9 cellular contexts compared by ENCODE assay signal in genomic region chr4:70705146-70705855, GRCh38. TPM values are rescaled to one million over a fixed set of nuclear protein-coding genes. Genes with fewer than 3 reads are reported as not detected.
DNase-seq lines count a peak whose midpoint lies in the region; ATAC-seq and TF ChIP-seq lines count a peak whose summit lies in the region.
"Had no signal": no experiment of that assay in that cellular context is flagged by ENCODE, and none has a peak within 500 bp of the region (broad histone marks: within the 10 kb centered on the region; RNA-seq: fewer than 3 reads in every experiment).

No MANE protein-coding gene starts in this region.

- ATAC-seq in GM18868 (IDR thresholded peaks at IDR 0.05; ENCODE audit: unreplicated experiment), result peak; percentile 64
- ATAC-seq in HG03064 (IDR thresholded peaks at IDR 0.05; ENCODE audit: low read depth, unreplicated experiment), result peak; percentile 51

- peak; percentile 81 for DNase-seq in AG08396 (ENCODE audit: low spot score)
- DNase-seq in NCI-H226, result peak; percentile 38
- DNase-seq in activated CD4-positive, alpha-beta T cell treated with anti-CD3 and anti-CD28 coated beads, Interleukin-2, amount 10 ng/mL, durations not matched to agents 7 days and 5 days, result peak; percentile 66
- peak; percentile 45 for DNase-seq in dedifferentiated amniotic fluid mesenchymal stem cell (ENCODE audit: extremely low spot score)
- DNase-seq in stimulated activated CD4-positive, alpha-beta T cell treated with anti-CD3 and anti-CD28 coated beads, Interleukin-4, amount 100 ng/mL, for 24 hours, result peak; percentile 72

- H3K9ac ChIP-seq in liver (ENCODE audit: low read depth in 1 of 2, low read length in 2 of 2), result peak overlapping the region; percentile 61 to 82

- peak overlapping the region; percentile 71 for H3K27ac Mint-ChIP-seq in activated CD4-positive, alpha-beta T cell treated with anti-CD3 and anti-CD28 coated beads, Interleukin-2, amount 10 ng/mL, durations not matched to agents 7 days and 5 days

- POLR2A ChIA-PET in activated CD4-positive, alpha-beta T cell treated with anti-CD3 and anti-CD28 coated beads, Interleukin-2, amount 10 ng/mL, durations not matched to agents 7 days and 5 days (lab: Charles Lee), result interaction anchor here (0.6 to 1.1 kb wide), 2 partner anchors 16 to 95 kb away, joined by 4 to 5 read pairs; no protein-coding TSS in a partner anchor

- no peak for TF ChIP-seq CTCF in liver (IDR thresholded peaks at IDR 0.05; ENCODE audit: low read depth, low read length, missing input control)

- CTCF ChIA-PET in activated CD4-positive, alpha-beta T cell treated with anti-CD3 and anti-CD28 coated beads, Interleukin-2, amount 10 ng/mL, durations not matched to agents 7 days and 5 days (lab: Charles Lee), result interaction anchor here (1.0 to 2.4 kb wide), 8 partner anchors 12 to 57 kb away, joined by 3 to 12 read pairs (median 6); partner anchors contain the start of gene UTP3

- H3K9me3 Mint-ChIP-seq in activated CD4-positive, alpha-beta T cell treated with anti-CD3 and anti-CD28 coated beads, Interleukin-2, amount 10 ng/mL, durations not matched to agents 7 days and 5 days, result no peaks in the 10 kb centered on the region

- peaks cover 36% of the 10 kb centered on the region for H3K4me1 Mint-ChIP-seq in activated CD4-positive, alpha-beta T cell treated with anti-CD3 and anti-CD28 coated beads, Interleukin-2, amount 10 ng/mL, durations not matched to agents 7 days and 5 days

- no peaks in the 10 kb centered on the region for H3K27me3 ChIP-seq in liver (ENCODE audit: control insufficient read depth in 4 of 4, insufficient read depth in 4 of 4, low read length in 3 of 4)

- no peaks in the 10 kb centered on the region for H3K36me3 Mint-ChIP-seq in activated CD4-positive, alpha-beta T cell treated with anti-CD3 and anti-CD28 coated beads, Interleukin-2, amount 10 ng/mL, durations not matched to agents 7 days and 5 days (ENCODE audit: low read depth)

- TF ChIP-seq RAD21 in liver (IDR thresholded peaks at IDR 0.05), result peak in 1 of 2 donors; percentile 8

- no peaks in the 10 kb centered on the region for H3K27me3 Mint-ChIP-seq in activated CD4-positive, alpha-beta T cell treated with anti-CD3 and anti-CD28 coated beads, Interleukin-2, amount 10 ng/mL, durations not matched to agents 7 days and 5 days

- H3K4me1 ChIP-seq in liver (ENCODE audit: control insufficient read depth in 4 of 4, insufficient read depth in 4 of 4, low read length in 3 of 4), result peaks cover 4 to 25% (median 13%) of the 10 kb centered on the region in 4 donors

- H3K9me3 ChIP-seq in liver (ENCODE audit: control insufficient read depth in 4 of 4, low read length in 3 of 4), result no peaks in the 10 kb centered on the region

- H3K36me3 ChIP-seq in liver (ENCODE audit: control insufficient read depth in 4 of 4, insufficient read depth in 3 of 4, low read depth in 1 of 4, low read length in 3 of 4), result no peaks in the 10 kb centered on the region

- peak overlapping the region; percentile 97 to 99 for H3K27ac ChIP-seq in liver (ENCODE audit: low read depth in 1 of 2, low read length in 2 of 2)

- H3K4me3 ChIP-seq in liver (ENCODE audit: low read depth in 1 of 3, low read length in 3 of 3), result peak overlapping the region; percentile 74 to 100 (median 84)

- WGBS in liver, result under 1% methylated on average over 84 of the region's 84 CpGs

- H3K4me3 Mint-ChIP-seq in activated CD4-positive, alpha-beta T cell treated with anti-CD3 and anti-CD28 coated beads, Interleukin-2, amount 10 ng/mL, durations not matched to agents 7 days and 5 days, result peak overlapping the region; percentile 80

TF ChIP-seq in liver, 16 proteins besides CTCF, POLR2A, EP300 and RAD21:
- TF ChIP-seq HNF4G (IDR thresholded peaks at IDR 0.05) (no peak), YY1 (IDR thresholded peaks at IDR 0.05) (peak; percentile 15), EGR1 (IDR thresholded peaks at IDR 0.05; ENCODE audit: low read depth in 2 of 2) (peak in 1 of 2 donors; percentile 14)
- TF ChIP-seq, protein P1, sequence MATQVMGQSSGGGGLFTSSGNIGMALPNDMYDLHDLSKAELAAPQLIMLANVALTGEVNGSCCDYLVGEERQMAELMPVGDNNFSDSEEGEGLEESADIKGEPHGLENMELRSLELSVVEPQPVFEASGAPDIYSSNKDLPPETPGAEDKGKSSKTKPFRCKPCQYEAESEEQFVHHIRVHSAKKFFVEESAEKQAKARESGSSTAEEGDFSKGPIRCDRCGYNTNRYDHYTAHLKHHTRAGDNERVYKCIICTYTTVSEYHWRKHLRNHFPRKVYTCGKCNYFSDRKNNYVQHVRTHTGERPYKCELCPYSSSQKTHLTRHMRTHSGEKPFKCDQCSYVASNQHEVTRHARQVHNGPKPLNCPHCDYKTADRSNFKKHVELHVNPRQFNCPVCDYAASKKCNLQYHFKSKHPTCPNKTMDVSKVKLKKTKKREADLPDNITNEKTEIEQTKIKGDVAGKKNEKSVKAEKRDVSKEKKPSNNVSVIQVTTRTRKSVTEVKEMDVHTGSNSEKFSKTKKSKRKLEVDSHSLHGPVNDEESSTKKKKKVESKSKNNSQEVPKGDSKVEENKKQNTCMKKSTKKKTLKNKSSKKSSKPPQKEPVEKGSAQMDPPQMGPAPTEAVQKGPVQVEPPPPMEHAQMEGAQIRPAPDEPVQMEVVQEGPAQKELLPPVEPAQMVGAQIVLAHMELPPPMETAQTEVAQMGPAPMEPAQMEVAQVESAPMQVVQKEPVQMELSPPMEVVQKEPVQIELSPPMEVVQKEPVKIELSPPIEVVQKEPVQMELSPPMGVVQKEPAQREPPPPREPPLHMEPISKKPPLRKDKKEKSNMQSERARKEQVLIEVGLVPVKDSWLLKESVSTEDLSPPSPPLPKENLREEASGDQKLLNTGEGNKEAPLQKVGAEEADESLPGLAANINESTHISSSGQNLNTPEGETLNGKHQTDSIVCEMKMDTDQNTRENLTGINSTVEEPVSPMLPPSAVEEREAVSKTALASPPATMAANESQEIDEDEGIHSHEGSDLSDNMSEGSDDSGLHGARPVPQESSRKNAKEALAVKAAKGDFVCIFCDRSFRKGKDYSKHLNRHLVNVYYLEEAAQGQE (IDR thresholded peaks at IDR 0.05), result no peak

RNA-seq across cellular contexts. Expression of gene RUFY3, which starts 16.5 kb away (rescaled TPM):
- 10 to 100 TPM; 28.6 to 29.3 TPM for total RNA-seq in activated CD4-positive, alpha-beta T cell treated with anti-CD3 and anti-CD28 coated beads, Interleukin-2, amount 10 ng/mL, durations not matched to agents 7 days and 5 days
- 10 to 100 TPM; 13.8 to 35.2 TPM for total RNA-seq in liver
- polyA plus RNA-seq in liver, result 10 to 100 TPM in 1 of 2 donors, 1 to 10 TPM in 1; 9.2 to 16.2 TPM

RNA-seq across cellular contexts. Expression of gene UTP3, which starts 17.0 kb away (rescaled TPM):
- 10 to 100 TPM; 38.1 to 40.2 TPM for total RNA-seq in activated CD4-positive, alpha-beta T cell treated with anti-CD3 and anti-CD28 coated beads, Interleukin-2, amount 10 ng/mL, durations not matched to agents 7 days and 5 days
- total RNA-seq in liver, result 10 to 100 TPM in 1 of 2 donors, 1 to 10 TPM in 1; 9.7 to 12.8 TPM
- polyA plus RNA-seq in liver, result 10 to 100 TPM in 1 of 2 donors, 1 to 10 TPM in 1; 6.5 to 12.2 TPM

RNA-seq across cellular contexts. Expression of gene JCHAIN, which starts 39.0 kb away (rescaled TPM):
- total RNA-seq in activated CD4-positive, alpha-beta T cell treated with anti-CD3 and anti-CD28 coated beads, Interleukin-2, amount 10 ng/mL, durations not matched to agents 7 days and 5 days, result under 1 TPM in 1 of 2 experiments, not detected in 1; 0.23 TPM
- total RNA-seq in liver, result 10 to 100 TPM in 1 of 2 donors, 1 to 10 TPM in 1; 2.1 to 12.4 TPM
- 10 to 100 TPM in 1 of 2 donors, 1 to 10 TPM in 1; 7.1 to 69.5 TPM for polyA plus RNA-seq in liver
- total RNA-seq: NCI-H460 had no signal

Comparison
In these comparisons a context has a peak if more than half of its experiments do, and no peak if none do; other contexts are left out.
1. Peak in every context shown above with its lines: DNase-seq, ATAC-seq, H3K4me3 ChIP-seq and H3K27ac ChIP-seq.